In genomic region chr9:62801961-62802718, GRCh38 we compare ENCODE assay signal across 8 cellular contexts.
DNase-seq lines count a peak whose midpoint lies in the region; ATAC-seq and TF ChIP-seq lines count a peak whose summit lies in the region.
"Not testable (repeated sequence)": the region's sequence is repeated elsewhere in the genome, so short reads cannot be mapped to it uniquely, and the experiment has no call there.

No MANE protein-coding gene starts in this region.

- not testable (repeated sequence) for H3K9me3 Mint-ChIP-seq in activated naive CD4-positive, alpha-beta T cell treated with anti-CD3 and anti-CD28 coated beads, Interleukin-2, amount 50 U/mL, for 72 hours

- peak; percentile 49 for DNase-seq in CMK (ENCODE audit: low read depth)
- not testable (repeated sequence) for DNase-seq in RWPE1 (ENCODE audit: low spot score)
- peak; percentile 76 to 82 for DNase-seq in activated naive CD4-positive, alpha-beta T cell treated with anti-CD3 and anti-CD28 coated beads, Interleukin-2, amount 50 U/mL, for 72 hours (ENCODE audit: low spot score in 2 of 2)
- DNase-seq in fibroblast of the aortic adventitia (ENCODE audit: low read depth): peak; percentile 77
- peak; percentile 73 to 93 (median 86) for DNase-seq in mucosa of descending colon
- DNase-seq in stimulated activated CD8-positive, alpha-beta memory T cell treated with anti-CD3 and anti-CD28 coated beads, Interleukin-15, amount 100 ng/mL, for 4 hours (ENCODE audit: low read depth in 2 of 2): peak; percentile 38 to 65

- H3K9me3 ChIP-seq in mucosa of descending colon: not testable (repeated sequence)

- POLR2A ChIA-PET in RWPE1 (lab: Yijun Ruan, JAX; ENCODE audit: low non-redundant PET): interaction anchor here (1.2 kb wide), 1 partner anchor 1015 kb away, joined by 5 read pairs; no protein-coding TSS in a partner anchor

- TF ChIP-seq CTCF in RWPE1 (conservative IDR thresholded peaks at IDR 0.05; ENCODE audit: low read depth); fibroblast of the aortic adventitia (IDR thresholded peaks at IDR 0.05; ENCODE audit: insufficient read depth, low read length); mucosa of descending colon (IDR thresholded peaks at IDR 0.05): not testable (repeated sequence)

- peak overlapping the region; percentile 48 for H3K27ac ChIP-seq in RWPE1

- H3K27ac Mint-ChIP-seq in activated naive CD4-positive, alpha-beta T cell treated with anti-CD3 and anti-CD28 coated beads, Interleukin-2, amount 50 U/mL, for 72 hours: peak overlapping the region in 1 of 2 donors; percentile 53

- CTCF ChIA-PET in RWPE1 (lab: Yijun Ruan, JAX): not testable (repeated sequence)

- intact Hi-C loops in mucosa of descending colon (cut with DNase I, micrococcal nuclease): not testable (repeated sequence)

- ATAC-seq in GM19438 (IDR thresholded peaks at IDR 0.05; ENCODE audit: low read depth, unreplicated experiment) (peak; percentile 99), HG03103 (IDR thresholded peaks at IDR 0.05; ENCODE audit: low read depth, unreplicated experiment) (peak; percentile 99), mucosa of descending colon (peak; percentile 99)
- peak; percentile 96 to 97 for ATAC-seq in activated naive CD4-positive, alpha-beta T cell treated with anti-CD3 and anti-CD28 coated beads, Interleukin-2, amount 50 U/mL, for 72 hours

- not testable (repeated sequence) for H3K36me3 ChIP-seq in mucosa of descending colon (ENCODE audit: low read depth)

- H3K36me3 Mint-ChIP-seq in activated naive CD4-positive, alpha-beta T cell treated with anti-CD3 and anti-CD28 coated beads, Interleukin-2, amount 50 U/mL, for 72 hours: peaks cover 22 to 26% of the 10 kb centered on the region in 2 donors

- peaks cover 13% of the 10 kb centered on the region for H3K4me1 ChIP-seq in mucosa of descending colon (ENCODE audit: low read depth)

- H3K4me3 ChIP-seq in fibroblast of the aortic adventitia (ENCODE audit: low read depth, low read length): peak overlapping the region; percentile 68
- H3K4me3 ChIP-seq in mucosa of descending colon: not testable (repeated sequence)
